Comparison of ENCODE assay signal across 15 cellular contexts in genomic region chr7:101901661-101902491, GRCh38.
DNase-seq lines count a peak whose midpoint lies in the region; ATAC-seq and TF ChIP-seq lines count a peak whose summit lies in the region.
"Had no signal": no experiment of that assay in that cellular context is flagged by ENCODE, and none has a peak within 500 bp of the region (broad histone marks: within the 10 kb centered on the region; RNA-seq: fewer than 3 reads in every experiment).

No MANE protein-coding gene starts in this region.

- peaks cover 100% of the 10 kb centered on the region for H4K20me1 ChIP-seq in BLaER1

- H3K27ac Mint-ChIP-seq in stimulated activated memory B cell treated with anti-CD40 and anti-IgM and Interleukin-4, amounts not matched to agents 10 μg/mL and 1 μg/mL and 100 μg/mL, for 72 hours: no peak overlapping the region
- H3K27ac Mint-ChIP-seq: activated CD8-positive, alpha-beta memory T cell treated with anti-CD3 and anti-CD28 coated beads, Interleukin-2, amount 10 ng/mL, durations not matched to agents 7 days and 5 days; activated naive CD4-positive, alpha-beta T cell treated with anti-CD3 and anti-CD28 coated beads, Interleukin-2, amount 10 ng/mL, durations not matched to agents 7 days and 5 days; B cell had no signal

- H3K9me3 ChIP-seq in BLaER1: no peaks in the 10 kb centered on the region
- H3K9me3 ChIP-seq: thyroid gland had no signal

- H3K27ac ChIP-seq in BLaER1 (peak overlapping the region; percentile 40; the same call in 1 of the 2 replicates), RWPE1 (peak overlapping the region; percentile 24)

- TF ChIP-seq CTCF in RWPE1 (conservative IDR thresholded peaks at IDR 0.05; ENCODE audit: low read depth): no peak

- H3K4me3 Mint-ChIP-seq in stimulated activated memory B cell treated with anti-CD40 and anti-IgM and Interleukin-4, amounts not matched to agents 10 μg/mL and 1 μg/mL and 100 μg/mL, for 72 hours: no peak overlapping the region
- H3K4me3 Mint-ChIP-seq: activated CD8-positive, alpha-beta memory T cell treated with anti-CD3 and anti-CD28 coated beads, Interleukin-2, amount 10 ng/mL, durations not matched to agents 7 days and 5 days; activated naive CD4-positive, alpha-beta T cell treated with anti-CD3 and anti-CD28 coated beads, Interleukin-2, amount 10 ng/mL, durations not matched to agents 7 days and 5 days; B cell had no signal

- peaks cover 5% of the 10 kb centered on the region for H3K36me3 Mint-ChIP-seq in stimulated activated memory B cell treated with anti-CD40 and anti-IgM and Interleukin-4, amounts not matched to agents 10 μg/mL and 1 μg/mL and 100 μg/mL, for 72 hours
- H3K36me3 Mint-ChIP-seq: activated CD8-positive, alpha-beta memory T cell treated with anti-CD3 and anti-CD28 coated beads, Interleukin-2, amount 10 ng/mL, durations not matched to agents 7 days and 5 days; activated naive CD4-positive, alpha-beta T cell treated with anti-CD3 and anti-CD28 coated beads, Interleukin-2, amount 10 ng/mL, durations not matched to agents 7 days and 5 days had no signal

- H3K9ac ChIP-seq in BLaER1: no peak overlapping the region

- DNase-seq in RWPE1 (ENCODE audit: low spot score) (no peak), fibroblast of peridontal ligament (ENCODE audit: extremely low read depth) (peak; percentile 74), posterior vena cava (ENCODE audit: low spot score) (peak; percentile 71), T-helper 9 cell (no peak), hippocampal formation (lab: John Stamatoyannopoulos, UW) (no peak)
- DNase-seq: activated CD8-positive, alpha-beta memory T cell treated with anti-CD3 and anti-CD28 coated beads, Interleukin-2, amount 10 ng/mL, durations not matched to agents 7 days and 5 days; activated naive CD4-positive, alpha-beta T cell treated with anti-CD3 and anti-CD28 coated beads, Interleukin-2, amount 10 ng/mL, durations not matched to agents 7 days and 5 days; nucleus accumbens; stimulated activated CD4-positive, alpha-beta T cell treated with anti-CD3 and anti-CD28 coated beads, Interleukin-15, amount 100 ng/mL, for 24 hours; thyroid gland had no signal

- H3K4me1 Mint-ChIP-seq in stimulated activated memory B cell treated with anti-CD40 and anti-IgM and Interleukin-4, amounts not matched to agents 10 μg/mL and 1 μg/mL and 100 μg/mL, for 72 hours: peaks cover 30% of the 10 kb centered on the region
- H3K4me1 Mint-ChIP-seq: activated naive CD4-positive, alpha-beta T cell treated with anti-CD3 and anti-CD28 coated beads, Interleukin-2, amount 10 ng/mL, durations not matched to agents 7 days and 5 days had no signal

- intact Hi-C loops in posterior vena cava (cut with DNase I): no loop called here

- H3K4me3 ChIP-seq in BLaER1: no peak overlapping the region
- H3K4me3 ChIP-seq: lung, thyroid gland had no signal

- peaks cover 69% of the 10 kb centered on the region for H3K36me3 ChIP-seq in BLaER1
- H3K36me3 ChIP-seq: thyroid gland had no signal

- ATAC-seq in stimulated activated memory B cell treated with anti-CD40 and anti-IgM and Interleukin-4, amounts not matched to agents 10 μg/mL and 1 μg/mL and 100 μg/mL, for 72 hours: no peak
- no peak for ATAC-seq in HG03469 (IDR thresholded peaks at IDR 0.05; ENCODE audit: unreplicated experiment)
- ATAC-seq: activated CD8-positive, alpha-beta memory T cell treated with anti-CD3 and anti-CD28 coated beads, Interleukin-2, amount 10 ng/mL, durations not matched to agents 7 days and 5 days had no signal

- H3K9me3 Mint-ChIP-seq in stimulated activated memory B cell treated with anti-CD40 and anti-IgM and Interleukin-4, amounts not matched to agents 10 μg/mL and 1 μg/mL and 100 μg/mL, for 72 hours: no peaks in the 10 kb centered on the region
- H3K9me3 Mint-ChIP-seq: activated naive CD4-positive, alpha-beta T cell treated with anti-CD3 and anti-CD28 coated beads, Interleukin-2, amount 10 ng/mL, durations not matched to agents 7 days and 5 days had no signal

- H3K27me3 ChIP-seq in BLaER1: no peaks in the 10 kb centered on the region
- H3K27me3 ChIP-seq: thyroid gland had no signal

- POLR2A ChIA-PET in RWPE1 (lab: Yijun Ruan, JAX; ENCODE audit: low non-redundant PET): no interaction called here

- H3K27me3 Mint-ChIP-seq in stimulated activated memory B cell treated with anti-CD40 and anti-IgM and Interleukin-4, amounts not matched to agents 10 μg/mL and 1 μg/mL and 100 μg/mL, for 72 hours: no peaks in the 10 kb centered on the region
- H3K27me3 Mint-ChIP-seq: activated CD8-positive, alpha-beta memory T cell treated with anti-CD3 and anti-CD28 coated beads, Interleukin-2, amount 10 ng/mL, durations not matched to agents 7 days and 5 days; activated naive CD4-positive, alpha-beta T cell treated with anti-CD3 and anti-CD28 coated beads, Interleukin-2, amount 10 ng/mL, durations not matched to agents 7 days and 5 days; B cell had no signal

- peak overlapping the region; percentile 15; the same call in 1 of the 2 replicates for H3K4me2 ChIP-seq in BLaER1

- peaks cover 66% of the 10 kb centered on the region for H3K4me1 ChIP-seq in BLaER1

- CTCF ChIA-PET in RWPE1 (lab: Yijun Ruan, JAX): no interaction called here

Comparison
In these comparisons a context has a peak if more than half of its experiments do, and no peak if none do; other contexts are left out.
1. DNase-seq: peak in fibroblast of peridontal ligament (single experiment) and posterior vena cava (single experiment); none in RWPE1 (single experiment), T-helper 9 cell (single experiment) and hippocampal formation (0 of 2).